21 cellular contexts compared by ENCODE assay signal in the genomic region with DNA sequence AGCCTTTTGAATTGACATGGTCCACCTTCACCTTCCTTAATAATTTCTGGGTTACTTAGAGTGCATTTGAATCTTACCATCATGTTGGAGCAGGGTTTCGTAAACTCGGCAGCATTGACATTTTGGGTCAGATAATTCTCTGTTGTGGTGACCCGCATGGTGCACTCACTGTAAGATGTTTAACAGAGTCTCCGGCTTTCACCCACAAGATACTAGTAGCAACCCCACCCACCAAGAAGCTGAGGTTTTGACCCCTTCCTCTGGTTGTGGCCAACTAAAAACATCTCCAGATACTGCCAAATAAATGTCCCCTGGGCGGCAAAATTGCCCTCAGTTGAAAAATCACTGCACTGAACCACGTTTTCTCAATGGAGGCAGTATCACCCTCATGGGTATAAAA.
"Had no signal": no experiment of that assay in that cellular context is flagged by ENCODE, and none has a peak within 500 bp of the region (broad histone marks: within the 10 kb centered on the region; RNA-seq: fewer than 3 reads in every experiment).

No MANE protein-coding gene starts in this region.

- H3K36me3 ChIP-seq: heart right ventricle, right lobe of liver, transverse colon, WERI-Rb-1 had no signal

- H3K27me3 ChIP-seq: right lobe of liver, transverse colon had no signal

- H3K4me1 ChIP-seq: right lobe of liver, transverse colon had no signal

- H3K9me3 ChIP-seq: heart right ventricle, mucosa of descending colon, right lobe of liver, transverse colon had no signal

- ATAC-seq: heart right ventricle, left colon, mucosa of descending colon, right lobe of liver had no signal

- H3K36me3 Mint-ChIP-seq: brain had no signal

- H3K27me3 Mint-ChIP-seq: brain had no signal

- H3K9me3 Mint-ChIP-seq: activated naive CD4-positive, alpha-beta T cell treated with anti-CD3 and anti-CD28 coated beads, Interleukin-2, amount 50 U/mL, for 72 hours; activated T-helper 1 cell treated with anti-CD3 and anti-CD28 coated beads, Interleukin-12 subunit alpha, Interleukin-12 subunit beta, Interleukin-2, Interleukin-4 antibody, amounts not matched to agents 30 ng/mL and 10 ng/mL and 1 ng/mL, durations not matched to agents 14 hours and 24 hours and 36 hours had no signal

- H3K4me3 Mint-ChIP-seq: activated T-helper 1 cell treated with anti-CD3 and anti-CD28 coated beads, Interleukin-12 subunit alpha, Interleukin-12 subunit beta, Interleukin-2, Interleukin-4 antibody, amounts not matched to agents 30 ng/mL and 10 ng/mL and 1 ng/mL, durations not matched to agents 14 hours and 24 hours and 36 hours; brain; neural crest cell had no signal

- H3K4me1 Mint-ChIP-seq: brain, neural crest cell had no signal

- FAIRE-seq: keratinocyte, TTC549, urothelium cell line had no signal

- H3K27ac Mint-ChIP-seq: brain had no signal

- DNase-seq: activated CD4-positive, alpha-beta T cell treated with anti-CD3 and anti-CD28 coated beads for 1 hour; activated T-cell treated with anti-CD3 and anti-CD28 coated beads for 4 hours; aorta; foreskin fibroblast; heart right ventricle; left colon; mesendoderm; mucosa of descending colon; posterior cingulate gyrus; right lobe of liver; stimulated activated CD4-positive, alpha-beta T cell treated with anti-CD3 and anti-CD28 coated beads, Interleukin-1b, Interleukin-23, amount 100 ng/mL, for 48 hours; transverse colon; WERI-Rb-1 had no signal

- H3K27ac ChIP-seq: heart right ventricle, right lobe of liver, skin epidermis, transverse colon, WERI-Rb-1 had no signal

- H3K4me3 ChIP-seq: heart right ventricle, mucosa of descending colon, right lobe of liver, skin epidermis, transverse colon had no signal
